23 cellular contexts compared by ENCODE assay signal in genomic region chr9:133579601-133580415, GRCh38. TPM values are rescaled to one million over a fixed set of nuclear protein-coding genes. Genes with fewer than 3 reads are reported as not detected.
"Had no signal": no experiment of that assay in that cellular context is flagged by ENCODE, and none has a peak within 500 bp of the region (broad histone marks: within the 10 kb centered on the region; RNA-seq: fewer than 3 reads in every experiment).

No MANE protein-coding gene starts in this region.

- H3K27me3 ChIP-seq: body of pancreas, thyroid gland had no signal

- H3K9me3 Mint-ChIP-seq: activated CD4-positive, alpha-beta memory T cell treated with anti-CD3 and anti-CD28 coated beads, Interleukin-2, amount 10 ng/mL, durations not matched to agents 7 days and 5 days; activated naive CD8-positive, alpha-beta T cell treated with anti-CD3 and anti-CD28 coated beads, Interleukin-2, amount 10 ng/mL, durations not matched to agents 7 days and 5 days; activated T-helper 2 cell treated with anti-CD3 and anti-CD28 coated beads, Interferon-gamma antibody, Interleukin-2, Interleukin-4, amounts not matched to agents 10 μg/mL and 5 μg/mL and 100 μg/mL, durations not matched to agents 14 hours and 24 hours and 36 hours; neural crest cell had no signal

- H3K4me3 ChIP-seq: body of pancreas, thyroid gland had no signal

- H3K4me3 Mint-ChIP-seq: activated CD4-positive, alpha-beta memory T cell treated with anti-CD3 and anti-CD28 coated beads, Interleukin-2, amount 10 ng/mL, durations not matched to agents 7 days and 5 days; activated CD8-positive, alpha-beta memory T cell treated with anti-CD3 and anti-CD28 coated beads, Interleukin-2, amount 10 ng/mL, durations not matched to agents 7 days and 5 days; activated naive CD8-positive, alpha-beta T cell treated with anti-CD3 and anti-CD28 coated beads, Interleukin-2, amount 10 ng/mL, durations not matched to agents 7 days and 5 days; neural crest cell had no signal

- H3K9me3 ChIP-seq: body of pancreas, thyroid gland had no signal

- H3K27ac ChIP-seq: body of pancreas, epithelial cell of prostate, thyroid gland had no signal

- ATAC-seq: activated CD8-positive, alpha-beta memory T cell treated with anti-CD3 and anti-CD28 coated beads, Interleukin-2, amount 10 ng/mL, durations not matched to agents 7 days and 5 days; body of pancreas had no signal

- H3K36me3 Mint-ChIP-seq: activated CD8-positive, alpha-beta memory T cell treated with anti-CD3 and anti-CD28 coated beads, Interleukin-2, amount 10 ng/mL, durations not matched to agents 7 days and 5 days; activated naive CD8-positive, alpha-beta T cell treated with anti-CD3 and anti-CD28 coated beads, Interleukin-2, amount 10 ng/mL, durations not matched to agents 7 days and 5 days had no signal

- H3K36me3 ChIP-seq: thyroid gland had no signal

- DNase-seq: activated CD4-positive, alpha-beta memory T cell treated with anti-CD3 and anti-CD28 coated beads, Interleukin-2, amount 10 ng/mL, durations not matched to agents 7 days and 5 days; activated CD4-positive, alpha-beta T cell treated with anti-CD3 and anti-CD28 coated beads for 48 hours; activated CD4-positive, CD25-positive, alpha-beta regulatory T cell; activated CD8-positive, alpha-beta memory T cell treated with anti-CD3 and anti-CD28 coated beads, Interleukin-2, amount 10 ng/mL, durations not matched to agents 7 days and 5 days; activated naive CD4-positive, alpha-beta T cell treated with Interleukin-2 at 50 U/mL for 16 hours; activated naive CD8-positive, alpha-beta T cell treated with anti-CD3 and anti-CD28 coated beads, Interleukin-2, amount 10 ng/mL, durations not matched to agents 7 days and 5 days; body of pancreas; caudate nucleus; foreskin fibroblast; islet precursor cell; midbrain; T-helper 1 cell; T-helper 9 cell had no signal

- H3K27ac Mint-ChIP-seq: activated CD4-positive, alpha-beta memory T cell treated with anti-CD3 and anti-CD28 coated beads, Interleukin-2, amount 10 ng/mL, durations not matched to agents 7 days and 5 days; activated CD8-positive, alpha-beta memory T cell treated with anti-CD3 and anti-CD28 coated beads, Interleukin-2, amount 10 ng/mL, durations not matched to agents 7 days and 5 days; activated naive CD8-positive, alpha-beta T cell treated with anti-CD3 and anti-CD28 coated beads, Interleukin-2, amount 10 ng/mL, durations not matched to agents 7 days and 5 days; activated T-helper 2 cell treated with anti-CD3 and anti-CD28 coated beads, Interferon-gamma antibody, Interleukin-2, Interleukin-4, amounts not matched to agents 10 μg/mL and 5 μg/mL and 100 μg/mL, durations not matched to agents 14 hours and 24 hours and 36 hours; progenitor cell of endocrine pancreas had no signal

- H3K4me1 ChIP-seq: body of pancreas had no signal

- H3K4me1 Mint-ChIP-seq: activated CD4-positive, alpha-beta memory T cell treated with anti-CD3 and anti-CD28 coated beads, Interleukin-2, amount 10 ng/mL, durations not matched to agents 7 days and 5 days; activated CD8-positive, alpha-beta memory T cell treated with anti-CD3 and anti-CD28 coated beads, Interleukin-2, amount 10 ng/mL, durations not matched to agents 7 days and 5 days had no signal

RNA-seq across cellular contexts. Expression of gene FAM163B, which starts 29.4 kb away (rescaled TPM):
- total RNA-seq: activated CD4-positive, alpha-beta memory T cell treated with anti-CD3 and anti-CD28 coated beads, Interleukin-2, amount 10 ng/mL, durations not matched to agents 7 days and 5 days; activated CD8-positive, alpha-beta memory T cell treated with anti-CD3 and anti-CD28 coated beads, Interleukin-2, amount 10 ng/mL, durations not matched to agents 7 days and 5 days; activated naive CD8-positive, alpha-beta T cell treated with anti-CD3 and anti-CD28 coated beads, Interleukin-2, amount 10 ng/mL, durations not matched to agents 7 days and 5 days; activated T-helper 2 cell treated with anti-CD3 and anti-CD28 coated beads, Interferon-gamma antibody, Interleukin-2, Interleukin-4, amounts not matched to agents 10 μg/mL and 5 μg/mL and 100 μg/mL, durations not matched to agents 14 hours and 24 hours and 36 hours; dermis microvascular lymphatic vessel endothelial cell; lung microvascular endothelial cell; neural crest cell; osteoblast; progenitor cell of endocrine pancreas; skeletal muscle tissue; thyroid gland; ureter had no signal

RNA-seq across cellular contexts. Expression of gene ADAMTSL2, which starts 45.3 kb away (rescaled TPM):
- total RNA-seq: activated CD4-positive, alpha-beta memory T cell treated with anti-CD3 and anti-CD28 coated beads, Interleukin-2, amount 10 ng/mL, durations not matched to agents 7 days and 5 days; activated CD8-positive, alpha-beta memory T cell treated with anti-CD3 and anti-CD28 coated beads, Interleukin-2, amount 10 ng/mL, durations not matched to agents 7 days and 5 days; activated T-helper 2 cell treated with anti-CD3 and anti-CD28 coated beads, Interferon-gamma antibody, Interleukin-2, Interleukin-4, amounts not matched to agents 10 μg/mL and 5 μg/mL and 100 μg/mL, durations not matched to agents 14 hours and 24 hours and 36 hours had no signal

RNA-seq across cellular contexts. Expression of gene MYMK, which starts 55.0 kb away (rescaled TPM):
- total RNA-seq: activated CD4-positive, alpha-beta memory T cell treated with anti-CD3 and anti-CD28 coated beads, Interleukin-2, amount 10 ng/mL, durations not matched to agents 7 days and 5 days; activated CD8-positive, alpha-beta memory T cell treated with anti-CD3 and anti-CD28 coated beads, Interleukin-2, amount 10 ng/mL, durations not matched to agents 7 days and 5 days; activated naive CD8-positive, alpha-beta T cell treated with anti-CD3 and anti-CD28 coated beads, Interleukin-2, amount 10 ng/mL, durations not matched to agents 7 days and 5 days; activated T-helper 2 cell treated with anti-CD3 and anti-CD28 coated beads, Interferon-gamma antibody, Interleukin-2, Interleukin-4, amounts not matched to agents 10 μg/mL and 5 μg/mL and 100 μg/mL, durations not matched to agents 14 hours and 24 hours and 36 hours; body of pancreas; dermis microvascular lymphatic vessel endothelial cell; lung microvascular endothelial cell; neural crest cell; osteoblast; progenitor cell of endocrine pancreas; thyroid gland; ureter had no signal

RNA-seq across cellular contexts. Expression of gene DBH, which starts 56.4 kb away (rescaled TPM):
- total RNA-seq: activated CD4-positive, alpha-beta memory T cell treated with anti-CD3 and anti-CD28 coated beads, Interleukin-2, amount 10 ng/mL, durations not matched to agents 7 days and 5 days; activated CD8-positive, alpha-beta memory T cell treated with anti-CD3 and anti-CD28 coated beads, Interleukin-2, amount 10 ng/mL, durations not matched to agents 7 days and 5 days; activated naive CD8-positive, alpha-beta T cell treated with anti-CD3 and anti-CD28 coated beads, Interleukin-2, amount 10 ng/mL, durations not matched to agents 7 days and 5 days; activated T-helper 2 cell treated with anti-CD3 and anti-CD28 coated beads, Interferon-gamma antibody, Interleukin-2, Interleukin-4, amounts not matched to agents 10 μg/mL and 5 μg/mL and 100 μg/mL, durations not matched to agents 14 hours and 24 hours and 36 hours; body of pancreas; dermis microvascular lymphatic vessel endothelial cell; lung microvascular endothelial cell; osteoblast; progenitor cell of endocrine pancreas; skeletal muscle tissue; ureter had no signal
